1 cellular context compared by ENCODE assay signal in the genomic region with DNA sequence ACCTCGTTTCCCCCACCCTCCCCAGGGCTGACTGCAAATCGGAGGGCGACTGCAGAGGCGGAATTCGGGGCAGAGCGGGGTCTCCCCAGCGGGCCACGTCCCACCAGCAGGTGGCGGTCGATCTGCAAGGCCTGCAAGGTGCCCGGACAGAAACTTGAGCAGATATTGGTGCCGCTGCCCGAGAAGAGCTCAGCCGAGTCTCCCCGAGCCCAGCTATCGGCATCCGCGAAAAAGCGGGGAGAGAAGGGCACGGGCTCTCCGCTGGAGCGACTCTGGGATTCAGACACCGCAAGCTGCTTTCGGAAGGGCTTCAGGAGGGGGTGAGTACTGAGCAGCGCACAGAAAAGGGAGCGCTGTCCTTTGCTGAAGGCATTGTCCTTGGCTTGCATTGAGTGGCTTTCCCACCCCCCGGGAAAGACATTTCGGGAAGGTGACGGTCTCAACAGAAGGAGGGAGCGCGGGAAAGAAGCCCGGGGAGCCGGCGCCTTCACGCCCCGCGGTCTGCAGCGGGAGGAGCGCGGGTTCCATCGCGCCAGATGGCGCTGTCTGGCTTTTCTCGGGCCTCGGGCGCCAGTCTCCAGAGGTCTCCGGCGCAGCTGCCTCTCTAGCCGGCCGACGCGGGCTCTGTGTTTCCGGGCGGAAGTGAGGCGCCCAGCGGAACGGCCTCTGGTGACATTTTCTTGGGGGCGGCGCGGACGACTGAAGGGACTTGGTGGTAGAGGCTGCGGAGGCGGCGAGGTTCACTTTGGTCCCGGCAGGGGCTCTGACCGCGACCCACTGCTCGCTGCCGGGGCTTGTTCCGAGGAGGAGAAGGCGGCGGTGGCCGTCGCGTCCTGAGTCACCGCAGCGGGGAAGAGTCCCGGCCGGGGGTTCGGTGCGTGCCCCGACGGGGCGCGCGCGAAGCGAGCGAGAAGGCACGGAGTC.
TF ChIP-seq lines count a peak whose summit lies in the region.

No MANE protein-coding gene starts in this region.

TF ChIP-seq in K562, 482 proteins besides CTCF, POLR2A, EP300 and RAD21 (continued from another document and continues in another):
- TF ChIP-seq, protein P1, sequence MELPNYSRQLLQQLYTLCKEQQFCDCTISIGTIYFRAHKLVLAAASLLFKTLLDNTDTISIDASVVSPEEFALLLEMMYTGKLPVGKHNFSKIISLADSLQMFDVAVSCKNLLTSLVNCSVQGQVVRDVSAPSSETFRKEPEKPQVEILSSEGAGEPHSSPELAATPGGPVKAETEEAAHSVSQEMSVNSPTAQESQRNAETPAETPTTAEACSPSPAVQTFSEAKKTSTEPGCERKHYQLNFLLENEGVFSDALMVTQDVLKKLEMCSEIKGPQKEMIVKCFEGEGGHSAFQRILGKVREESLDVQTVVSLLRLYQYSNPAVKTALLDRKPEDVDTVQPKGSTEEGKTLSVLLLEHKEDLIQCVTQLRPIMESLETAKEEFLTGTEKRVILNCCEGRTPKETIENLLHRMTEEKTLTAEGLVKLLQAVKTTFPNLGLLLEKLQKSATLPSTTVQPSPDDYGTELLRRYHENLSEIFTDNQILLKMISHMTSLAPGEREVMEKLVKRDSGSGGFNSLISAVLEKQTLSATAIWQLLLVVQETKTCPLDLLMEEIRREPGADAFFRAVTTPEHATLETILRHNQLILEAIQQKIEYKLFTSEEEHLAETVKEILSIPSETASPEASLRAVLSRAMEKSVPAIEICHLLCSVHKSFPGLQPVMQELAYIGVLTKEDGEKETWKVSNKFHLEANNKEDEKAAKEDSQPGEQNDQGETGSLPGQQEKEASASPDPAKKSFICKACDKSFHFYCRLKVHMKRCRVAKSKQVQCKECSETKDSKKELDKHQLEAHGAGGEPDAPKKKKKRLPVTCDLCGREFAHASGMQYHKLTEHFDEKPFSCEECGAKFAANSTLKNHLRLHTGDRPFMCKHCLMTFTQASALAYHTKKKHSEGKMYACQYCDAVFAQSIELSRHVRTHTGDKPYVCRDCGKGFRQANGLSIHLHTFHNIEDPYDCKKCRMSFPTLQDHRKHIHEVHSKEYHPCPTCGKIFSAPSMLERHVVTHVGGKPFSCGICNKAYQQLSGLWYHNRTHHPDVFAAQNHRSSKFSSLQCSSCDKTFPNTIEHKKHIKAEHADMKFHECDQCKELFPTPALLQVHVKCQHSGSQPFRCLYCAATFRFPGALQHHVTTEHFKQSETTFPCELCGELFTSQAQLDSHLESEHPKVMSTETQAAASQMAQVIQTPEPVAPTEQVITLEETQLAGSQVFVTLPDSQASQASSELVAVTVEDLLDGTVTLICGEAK (IDR thresholded peaks at IDR 0.05) = peak; percentile 89
- TF ChIP-seq, protein P1 (CRISPR knock-in tag; IDR thresholded peaks at IDR 0.05) = no peak
- TF ChIP-seq PCBP1 (IDR thresholded peaks at IDR 0.05; ENCODE audit: low read depth, low read length, poor library complexity, severe bottlenecking) (no peak), HMG20A (CRISPR knock-in tag; conservative IDR thresholded peaks at IDR 0.05) (no peak), FOXJ2 (tag; IDR thresholded peaks at IDR 0.05) (no peak), ELF2 (CRISPR knock-in tag; IDR thresholded peaks at IDR 0.05) (peak; percentile 98), SOX6 (IDR thresholded peaks at IDR 0.05) (peak; percentile 41; the same call in 1 of the 2 replicates), BCL6 (CRISPR knock-in tag; IDR thresholded peaks at IDR 0.05) (no peak), ZNF174 (CRISPR knock-in tag; IDR thresholded peaks at IDR 0.05) (no peak), ZNF707 (CRISPR knock-in tag; conservative IDR thresholded peaks at IDR 0.05) (no peak), ZNF583 (CRISPR knock-in tag; IDR thresholded peaks at IDR 0.05) (no peak), ZNF507 (tag; conservative IDR thresholded peaks at IDR 0.05) (no peak), FOS (IDR thresholded peaks at IDR 0.05; ENCODE audit: extremely low read depth, insufficient read length) (no peak), ZNF143 (CRISPR knock-in tag; IDR thresholded peaks at IDR 0.05) (no peak), CCNT2 (IDR thresholded peaks at IDR 0.05; ENCODE audit: borderline replicate concordance, extremely low read depth, insufficient read length, low read depth, low read length) (no peak), NELFE (IDR thresholded peaks at IDR 0.05; ENCODE audit: insufficient read depth, insufficient read length) (no peak), ZNF408 (CRISPR knock-in tag; IDR thresholded peaks at IDR 0.05; ENCODE audit: low read depth) (no peak), CHCHD3 (CRISPR knock-in tag; IDR thresholded peaks at IDR 0.05) (no peak), TGIF2 (CRISPR knock-in tag; IDR thresholded peaks at IDR 0.05) (no peak), RNF2 (IDR thresholded peaks at IDR 0.05) (peak; percentile 38; the same call in 1 of the 2 replicates), ARNT (IDR thresholded peaks at IDR 0.05) (no peak), TEAD2 (tag; IDR thresholded peaks at IDR 0.05) (no peak), PTBP1 (IDR thresholded peaks at IDR 0.05; ENCODE audit: low read depth, low read length) (no peak), CBFA2T3 (IDR thresholded peaks at IDR 0.05) (no peak), ZNF780A (CRISPR knock-in tag; IDR thresholded peaks at IDR 0.05) (no peak)
- TF ChIP-seq, protein P2, sequence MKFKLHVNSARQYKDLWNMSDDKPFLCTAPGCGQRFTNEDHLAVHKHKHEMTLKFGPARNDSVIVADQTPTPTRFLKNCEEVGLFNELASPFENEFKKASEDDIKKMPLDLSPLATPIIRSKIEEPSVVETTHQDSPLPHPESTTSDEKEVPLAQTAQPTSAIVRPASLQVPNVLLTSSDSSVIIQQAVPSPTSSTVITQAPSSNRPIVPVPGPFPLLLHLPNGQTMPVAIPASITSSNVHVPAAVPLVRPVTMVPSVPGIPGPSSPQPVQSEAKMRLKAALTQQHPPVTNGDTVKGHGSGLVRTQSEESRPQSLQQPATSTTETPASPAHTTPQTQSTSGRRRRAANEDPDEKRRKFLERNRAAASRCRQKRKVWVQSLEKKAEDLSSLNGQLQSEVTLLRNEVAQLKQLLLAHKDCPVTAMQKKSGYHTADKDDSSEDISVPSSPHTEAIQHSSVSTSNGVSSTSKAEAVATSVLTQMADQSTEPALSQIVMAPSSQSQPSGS (CRISPR knock-in tag; IDR thresholded peaks at IDR 0.05) = no peak
- TF ChIP-seq, protein P3, sequence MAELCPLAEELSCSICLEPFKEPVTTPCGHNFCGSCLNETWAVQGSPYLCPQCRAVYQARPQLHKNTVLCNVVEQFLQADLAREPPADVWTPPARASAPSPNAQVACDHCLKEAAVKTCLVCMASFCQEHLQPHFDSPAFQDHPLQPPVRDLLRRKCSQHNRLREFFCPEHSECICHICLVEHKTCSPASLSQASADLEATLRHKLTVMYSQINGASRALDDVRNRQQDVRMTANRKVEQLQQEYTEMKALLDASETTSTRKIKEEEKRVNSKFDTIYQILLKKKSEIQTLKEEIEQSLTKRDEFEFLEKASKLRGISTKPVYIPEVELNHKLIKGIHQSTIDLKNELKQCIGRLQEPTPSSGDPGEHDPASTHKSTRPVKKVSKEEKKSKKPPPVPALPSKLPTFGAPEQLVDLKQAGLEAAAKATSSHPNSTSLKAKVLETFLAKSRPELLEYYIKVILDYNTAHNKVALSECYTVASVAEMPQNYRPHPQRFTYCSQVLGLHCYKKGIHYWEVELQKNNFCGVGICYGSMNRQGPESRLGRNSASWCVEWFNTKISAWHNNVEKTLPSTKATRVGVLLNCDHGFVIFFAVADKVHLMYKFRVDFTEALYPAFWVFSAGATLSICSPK (IDR thresholded peaks at IDR 0.05; ENCODE audit: borderline replicate concordance) = no peak
- TF ChIP-seq, protein P4, sequence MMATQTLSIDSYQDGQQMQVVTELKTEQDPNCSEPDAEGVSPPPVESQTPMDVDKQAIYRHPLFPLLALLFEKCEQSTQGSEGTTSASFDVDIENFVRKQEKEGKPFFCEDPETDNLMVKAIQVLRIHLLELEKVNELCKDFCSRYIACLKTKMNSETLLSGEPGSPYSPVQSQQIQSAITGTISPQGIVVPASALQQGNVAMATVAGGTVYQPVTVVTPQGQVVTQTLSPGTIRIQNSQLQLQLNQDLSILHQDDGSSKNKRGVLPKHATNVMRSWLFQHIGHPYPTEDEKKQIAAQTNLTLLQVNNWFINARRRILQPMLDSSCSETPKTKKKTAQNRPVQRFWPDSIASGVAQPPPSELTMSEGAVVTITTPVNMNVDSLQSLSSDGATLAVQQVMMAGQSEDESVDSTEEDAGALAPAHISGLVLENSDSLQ (IDR thresholded peaks at IDR 0.05) = 0 out of 2 replicates have a peak, but pooled peaks have one; percentile 14
- TF ChIP-seq, protein P5, sequence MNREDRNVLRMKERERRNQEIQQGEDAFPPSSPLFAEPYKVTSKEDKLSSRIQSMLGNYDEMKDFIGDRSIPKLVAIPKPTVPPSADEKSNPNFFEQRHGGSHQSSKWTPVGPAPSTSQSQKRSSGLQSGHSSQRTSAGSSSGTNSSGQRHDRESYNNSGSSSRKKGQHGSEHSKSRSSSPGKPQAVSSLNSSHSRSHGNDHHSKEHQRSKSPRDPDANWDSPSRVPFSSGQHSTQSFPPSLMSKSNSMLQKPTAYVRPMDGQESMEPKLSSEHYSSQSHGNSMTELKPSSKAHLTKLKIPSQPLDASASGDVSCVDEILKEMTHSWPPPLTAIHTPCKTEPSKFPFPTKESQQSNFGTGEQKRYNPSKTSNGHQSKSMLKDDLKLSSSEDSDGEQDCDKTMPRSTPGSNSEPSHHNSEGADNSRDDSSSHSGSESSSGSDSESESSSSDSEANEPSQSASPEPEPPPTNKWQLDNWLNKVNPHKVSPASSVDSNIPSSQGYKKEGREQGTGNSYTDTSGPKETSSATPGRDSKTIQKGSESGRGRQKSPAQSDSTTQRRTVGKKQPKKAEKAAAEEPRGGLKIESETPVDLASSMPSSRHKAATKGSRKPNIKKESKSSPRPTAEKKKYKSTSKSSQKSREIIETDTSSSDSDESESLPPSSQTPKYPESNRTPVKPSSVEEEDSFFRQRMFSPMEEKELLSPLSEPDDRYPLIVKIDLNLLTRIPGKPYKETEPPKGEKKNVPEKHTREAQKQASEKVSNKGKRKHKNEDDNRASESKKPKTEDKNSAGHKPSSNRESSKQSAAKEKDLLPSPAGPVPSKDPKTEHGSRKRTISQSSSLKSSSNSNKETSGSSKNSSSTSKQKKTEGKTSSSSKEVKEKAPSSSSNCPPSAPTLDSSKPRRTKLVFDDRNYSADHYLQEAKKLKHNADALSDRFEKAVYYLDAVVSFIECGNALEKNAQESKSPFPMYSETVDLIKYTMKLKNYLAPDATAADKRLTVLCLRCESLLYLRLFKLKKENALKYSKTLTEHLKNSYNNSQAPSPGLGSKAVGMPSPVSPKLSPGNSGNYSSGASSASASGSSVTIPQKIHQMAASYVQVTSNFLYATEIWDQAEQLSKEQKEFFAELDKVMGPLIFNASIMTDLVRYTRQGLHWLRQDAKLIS (CRISPR knock-in tag; IDR thresholded peaks at IDR 0.05) = peak; percentile 64; the same call in 1 of the 2 replicates
- TF ChIP-seq, protein P6, sequence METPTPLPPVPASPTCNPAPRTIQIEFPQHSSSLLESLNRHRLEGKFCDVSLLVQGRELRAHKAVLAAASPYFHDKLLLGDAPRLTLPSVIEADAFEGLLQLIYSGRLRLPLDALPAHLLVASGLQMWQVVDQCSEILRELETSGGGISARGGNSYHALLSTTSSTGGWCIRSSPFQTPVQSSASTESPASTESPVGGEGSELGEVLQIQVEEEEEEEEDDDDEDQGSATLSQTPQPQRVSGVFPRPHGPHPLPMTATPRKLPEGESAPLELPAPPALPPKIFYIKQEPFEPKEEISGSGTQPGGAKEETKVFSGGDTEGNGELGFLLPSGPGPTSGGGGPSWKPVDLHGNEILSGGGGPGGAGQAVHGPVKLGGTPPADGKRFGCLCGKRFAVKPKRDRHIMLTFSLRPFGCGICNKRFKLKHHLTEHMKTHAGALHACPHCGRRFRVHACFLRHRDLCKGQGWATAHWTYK (CRISPR knock-in tag; IDR thresholded peaks at IDR 0.05) = no peak
- TF ChIP-seq, protein P7, sequence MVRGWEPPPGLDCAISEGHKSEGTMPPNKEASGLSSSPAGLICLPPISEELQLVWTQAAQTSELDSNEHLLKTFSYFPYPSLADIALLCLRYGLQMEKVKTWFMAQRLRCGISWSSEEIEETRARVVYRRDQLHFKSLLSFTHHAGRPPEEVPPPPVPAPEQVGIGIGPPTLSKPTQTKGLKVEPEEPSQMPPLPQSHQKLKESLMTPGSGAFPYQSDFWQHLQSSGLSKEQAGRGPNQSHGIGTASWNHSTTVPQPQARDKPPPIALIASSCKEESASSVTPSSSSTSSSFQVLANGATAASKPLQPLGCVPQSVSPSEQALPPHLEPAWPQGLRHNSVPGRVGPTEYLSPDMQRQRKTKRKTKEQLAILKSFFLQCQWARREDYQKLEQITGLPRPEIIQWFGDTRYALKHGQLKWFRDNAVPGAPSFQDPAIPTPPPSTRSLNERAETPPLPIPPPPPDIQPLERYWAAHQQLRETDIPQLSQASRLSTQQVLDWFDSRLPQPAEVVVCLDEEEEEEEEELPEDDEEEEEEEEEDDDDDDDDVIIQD (CRISPR knock-in tag; IDR thresholded peaks at IDR 0.05) = no peak
- TF ChIP-seq, protein P8, sequence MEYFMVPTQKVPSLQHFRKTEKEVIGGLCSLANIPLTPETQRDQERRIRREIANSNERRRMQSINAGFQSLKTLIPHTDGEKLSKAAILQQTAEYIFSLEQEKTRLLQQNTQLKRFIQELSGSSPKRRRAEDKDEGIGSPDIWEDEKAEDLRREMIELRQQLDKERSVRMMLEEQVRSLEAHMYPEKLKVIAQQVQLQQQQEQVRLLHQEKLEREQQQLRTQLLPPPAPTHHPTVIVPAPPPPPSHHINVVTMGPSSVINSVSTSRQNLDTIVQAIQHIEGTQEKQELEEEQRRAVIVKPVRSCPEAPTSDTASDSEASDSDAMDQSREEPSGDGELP (CRISPR knock-in tag; IDR thresholded peaks at IDR 0.05; ENCODE audit: borderline replicate concordance) = peak; percentile 67
